ENCODE assay signal across 7 cellular contexts in genomic region chr12:121240484-121241202, GRCh38. TPM values are rescaled to one million over a fixed set of nuclear protein-coding genes. Genes with fewer than 3 reads are reported as not detected.
DNase-seq lines count a peak whose midpoint lies in the region; ATAC-seq, FAIRE-seq and TF ChIP-seq lines count a peak whose summit lies in the region.

No MANE protein-coding gene starts in this region.

- intact Hi-C loops in kidney (cut with DNase I), result no loop called here

- DNase-seq in T-helper 2 cell (peak; percentile 72 to 98 (median 91)), kidney (peak; percentile 95)
- peak; percentile 79 for DNase-seq in stimulated activated CD4-positive, alpha-beta T cell treated with anti-CD3 and anti-CD28 coated beads, Interleukin-4, amount 100 ng/mL, for 24 hours

- peaks cover 0 to 6% of the 10 kb centered on the region in 2 donors for H3K4me1 ChIP-seq in kidney (ENCODE audit: control insufficient read depth in 1 of 2, insufficient read depth in 1 of 2, low read depth in 1 of 2, low read length in 2 of 2)

- H3K27ac Mint-ChIP-seq in activated naive CD8-positive, alpha-beta T cell, result peak overlapping the region; percentile 95

- ATAC-seq in GM21619 (IDR thresholded peaks at IDR 0.05; ENCODE audit: unreplicated experiment) (no peak), GM19452 (IDR thresholded peaks at IDR 0.05; ENCODE audit: unreplicated experiment) (no peak), HG03095 (IDR thresholded peaks at IDR 0.05; ENCODE audit: unreplicated experiment) (no peak)

- H3K4me3 ChIP-seq in kidney (ENCODE audit: low read length in 2 of 2), result peak overlapping the region in 1 of 2 donors; percentile 32

- FAIRE-seq in kidney (lab: Jason Lieb, UNC), result no peak

- H3K36me3 ChIP-seq in kidney (ENCODE audit: control insufficient read depth in 1 of 2, insufficient read depth in 2 of 2, low read length in 2 of 2), result peaks cover 5 to 12% of the 10 kb centered on the region in 2 donors

- H3K4me1 Mint-ChIP-seq in activated naive CD8-positive, alpha-beta T cell (ENCODE audit: low read depth), result peaks cover 35% of the 10 kb centered on the region

- peak overlapping the region; percentile 37 to 67 for H3K27ac ChIP-seq in kidney (ENCODE audit: low read depth in 2 of 2, low read length in 2 of 2)

- no peaks in the 10 kb centered on the region for H3K36me3 Mint-ChIP-seq in activated naive CD8-positive, alpha-beta T cell

- no peaks in the 10 kb centered on the region for H3K27me3 Mint-ChIP-seq in activated naive CD8-positive, alpha-beta T cell

- no peak for TF ChIP-seq CTCF in kidney (IDR thresholded peaks at IDR 0.05; ENCODE audit: borderline replicate concordance, extremely low read depth, insufficient read depth)

- peak overlapping the region in 1 of 2 donors; percentile 46 for H3K9ac ChIP-seq in kidney (ENCODE audit: low read length in 2 of 2)

- peak overlapping the region; percentile 75 for H3K4me3 Mint-ChIP-seq in activated naive CD8-positive, alpha-beta T cell

- no peaks in the 10 kb centered on the region for H3K9me3 ChIP-seq in kidney (ENCODE audit: control insufficient read depth in 1 of 2, low read length in 2 of 2)

- no peaks in the 10 kb centered on the region for H3K9me3 Mint-ChIP-seq in activated naive CD8-positive, alpha-beta T cell (ENCODE audit: low read depth)

RNA-seq across cellular contexts. Expression of gene P2RX4, which starts 30.7 kb away (rescaled TPM):
- 36.2 TPM for total RNA-seq in kidney
- 28.8 TPM for polyA plus RNA-seq in kidney (ENCODE audit: insufficient read depth, low read depth, low replicate concordance)

RNA-seq across cellular contexts. Expression of gene CAMKK2, which starts 55.9 kb away (rescaled TPM):
- 35.6 TPM for total RNA-seq in kidney
- polyA plus RNA-seq in kidney (ENCODE audit: insufficient read depth, low read depth, low replicate concordance), result 16.3 TPM
